22 cellular contexts compared by ENCODE assay signal in genomic region chr20:59331721-59332329, GRCh38. TPM values are rescaled to one million over a fixed set of nuclear protein-coding genes. Genes with fewer than 3 reads are reported as not detected.
"Had no signal": no experiment of that assay in that cellular context is flagged by ENCODE, and none has a peak within 500 bp of the region (broad histone marks: within the 10 kb centered on the region; RNA-seq: fewer than 3 reads in every experiment).

No MANE protein-coding gene starts in this region.

- H3K4me3 ChIP-seq: cardiac muscle cell, gastroesophageal sphincter, heart left ventricle, mucosa of descending colon, sigmoid colon, smooth muscle cell, tibial artery had no signal

- H3K4me2 ChIP-seq: smooth muscle cell had no signal

- DNase-seq: activated CD4-positive, alpha-beta memory T cell treated with anti-CD3 and anti-CD28 coated beads, Interleukin-2, amount 10 ng/mL, durations not matched to agents 7 days and 5 days; activated CD4-positive, alpha-beta T cell treated with anti-CD3 and anti-CD28 coated beads, Interleukin-2, amount 10 ng/mL, durations not matched to agents 24 days and 14 days; activated effector memory CD4-positive, alpha-beta T cell treated with anti-CD3 and anti-CD28 coated beads, Interleukin-2, amount 50 U/mL, for 16 hours; activated naive CD4-positive, alpha-beta T cell treated with anti-CD3 and anti-CD28 coated beads, Interleukin-2, amount 10 ng/mL, durations not matched to agents 7 days and 5 days; activated T-cell treated with anti-CD3 and anti-CD28 coated beads for 4 hours; cortex of kidney; heart left ventricle; left colon; mucosa of descending colon; occipital lobe; posterior cingulate gyrus; sigmoid colon; stimulated activated CD4-positive, alpha-beta T cell treated with anti-CD3 and anti-CD28 coated beads, Interleukin-2, amount 100 ng/mL, for 48 hours; stimulated activated naive CD8-positive, alpha-beta T cell treated with anti-CD3 and anti-CD28 coated beads, Interleukin-15, Interleukin-2, amounts not matched to agents 100 U/mL and 50 U/mL, for 24 hours; tibial artery had no signal

- H3K36me3 ChIP-seq: cardiac muscle cell, gastroesophageal sphincter, heart left ventricle, sigmoid colon, tibial artery had no signal

- ATAC-seq: activated CD4-positive, CD25-positive, alpha-beta regulatory T cell treated with anti-CD3 and anti-CD28 coated beads, Interleukin-2, amount 50 U/mL, for 24 hours; gastroesophageal sphincter; heart left ventricle; left colon; mucosa of descending colon; stimulated activated naive CD8-positive, alpha-beta T cell treated with anti-CD3 and anti-CD28 coated beads, Interleukin-15, Interleukin-2, amounts not matched to agents 100 U/mL and 50 U/mL, for 24 hours had no signal

- H3K4me1 ChIP-seq: gastroesophageal sphincter, heart left ventricle, sigmoid colon, tibial artery had no signal

- H3K9me3 ChIP-seq: gastroesophageal sphincter, heart left ventricle, mucosa of descending colon, sigmoid colon, tibial artery had no signal

- H3K27ac ChIP-seq: cardiac muscle cell, epithelial cell of prostate, gastroesophageal sphincter, heart left ventricle, sigmoid colon, tibial artery, VCaP had no signal

RNA-seq across cellular contexts. Expression of gene EDN3, which starts 31.4 kb away (rescaled TPM):
- polyA plus RNA-seq: cardiac muscle cell, keratinocyte, smooth muscle cell had no signal
